1 cellular context compared by ENCODE assay signal in the genomic region with DNA sequence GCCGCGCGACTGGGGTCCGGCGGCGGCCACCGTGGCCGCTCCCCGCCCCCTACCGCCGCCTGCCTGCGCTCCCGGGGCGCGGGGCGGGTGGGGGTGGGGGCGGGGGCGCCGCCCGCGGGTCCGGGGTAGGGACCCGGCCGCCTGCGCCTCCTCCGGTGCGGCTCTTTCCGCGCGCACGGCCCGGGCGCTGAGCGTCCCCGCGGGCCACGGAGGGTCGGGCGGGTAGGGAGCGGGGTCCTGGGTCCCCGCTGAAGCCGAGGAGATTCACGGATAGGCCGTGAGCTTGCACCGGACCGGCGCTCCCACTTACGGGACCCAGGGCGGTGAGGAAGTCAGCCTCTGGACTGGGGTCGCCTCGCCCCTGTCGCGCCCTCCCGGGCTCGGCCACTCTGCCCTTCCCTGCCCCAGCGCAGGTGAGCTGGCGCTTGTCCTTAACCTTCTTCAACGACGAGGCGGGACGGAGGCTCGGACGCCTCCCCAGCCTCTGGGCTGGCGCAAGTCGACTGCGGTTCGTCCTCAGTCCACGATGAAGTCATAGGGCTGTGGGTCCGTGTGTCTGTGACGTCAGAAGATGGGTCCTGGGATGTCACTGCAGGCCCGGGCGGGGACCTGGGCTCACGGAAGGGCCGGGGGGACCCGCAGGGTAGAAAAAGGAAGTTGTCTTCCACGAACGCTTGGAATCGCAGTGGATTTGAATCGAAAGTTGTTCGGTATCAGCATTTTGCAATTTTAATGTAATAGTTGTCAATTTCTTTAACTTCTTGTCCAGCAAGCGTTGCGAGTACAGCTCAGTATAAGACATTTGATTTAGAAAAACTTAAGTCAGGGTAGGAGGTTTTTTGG.
A peak's percentile ranks its signal among the peaks of the same experiment; 100 is the strongest.
TF ChIP-seq lines count a peak whose summit lies in the region.

No MANE protein-coding gene starts in this region.

TF ChIP-seq in H1, 55 proteins besides CTCF, POLR2A, EP300 and RAD21:
- TF ChIP-seq HDAC2 (IDR thresholded peaks at IDR 0.05; ENCODE audit: borderline replicate concordance in 1 of 2, low read depth in 2 of 2, low read length in 2 of 2) (peak; percentile 1 to 70; a peak in 1 of 4 replicates), CTBP2 (IDR thresholded peaks at IDR 0.05; ENCODE audit: borderline replicate concordance, insufficient read depth, insufficient read length, low read length) (no peak), TAF7 (optimal IDR thresholded peaks at IDR 0.05; ENCODE audit: borderline replicate concordance, low read depth, low read length) (no peak), RNF2 (IDR thresholded peaks at IDR 0.05; ENCODE audit: borderline replicate concordance, low read depth, low read length, missing control alignments, poor library complexity, severe bottlenecking) (no peak), SUZ12 (IDR thresholded peaks at IDR 0.05; ENCODE audit: low read length) (no peak), NRF1 (IDR thresholded peaks at IDR 0.05; ENCODE audit: low read depth, low read length) (no peak), SP4 (IDR thresholded peaks at IDR 0.05; ENCODE audit: low read length) (peak; percentile 33; the same call in 1 of the 2 replicates), TBP (IDR thresholded peaks at IDR 0.05; ENCODE audit: low read depth, low read length) (peak; percentile 56; the same call in 1 of the 2 replicates), RBBP5 (IDR thresholded peaks at IDR 0.05; ENCODE audit: borderline replicate concordance, low read depth, low read length) (peak; percentile 95), SIN3A (conservative IDR thresholded peaks at IDR 0.05 in 1 of 2, IDR thresholded peaks at IDR 0.05 in 1 of 2; ENCODE audit: low read depth in 1 of 2, low read length in 2 of 2) (0 out of 4 replicates have a peak, but pooled peaks of 1 of the 2 experiments have one; percentile 19), PHF8 (conservative IDR thresholded peaks at IDR 0.05; ENCODE audit: low read depth, low read length) (peak; percentile 68; the same call in 1 of the 2 replicates), POU5F1 (IDR thresholded peaks at IDR 0.05; ENCODE audit: low read depth, low read length) (no peak), JUN (IDR thresholded peaks at IDR 0.05; ENCODE audit: low read depth, low read length) (no peak), ASH2L (IDR thresholded peaks at IDR 0.05; ENCODE audit: low read length) (peak; percentile 75), POLR2AphosphoS5 (IDR thresholded peaks at IDR 0.05; ENCODE audit: low read depth, low read length) (peak; percentile 85; the same call in 1 of the 2 replicates), CREB1 (IDR thresholded peaks at IDR 0.05) (peak; percentile 99), NANOG (IDR thresholded peaks at IDR 0.05; ENCODE audit: insufficient read depth, low read depth, low read length, poor library complexity, severe bottlenecking) (no peak), ATF2 (IDR thresholded peaks at IDR 0.05; ENCODE audit: low read length) (0 out of 2 replicates have a peak, but pooled peaks have one; percentile 67), KDM4A (IDR thresholded peaks at IDR 0.05; ENCODE audit: low read depth, low read length, severe bottlenecking) (peak; percentile 98), SP1 (IDR thresholded peaks at IDR 0.05; ENCODE audit: low read depth, low read length) (no peak), TEAD4 (IDR thresholded peaks at IDR 0.05; ENCODE audit: low read depth, low read length) (no peak), TAF1 (IDR thresholded peaks at IDR 0.05; ENCODE audit: low read depth, low read length) (no peak; the same call in 1 of the 2 replicates)
